1 cellular context compared by ENCODE assay signal in the genomic region with DNA sequence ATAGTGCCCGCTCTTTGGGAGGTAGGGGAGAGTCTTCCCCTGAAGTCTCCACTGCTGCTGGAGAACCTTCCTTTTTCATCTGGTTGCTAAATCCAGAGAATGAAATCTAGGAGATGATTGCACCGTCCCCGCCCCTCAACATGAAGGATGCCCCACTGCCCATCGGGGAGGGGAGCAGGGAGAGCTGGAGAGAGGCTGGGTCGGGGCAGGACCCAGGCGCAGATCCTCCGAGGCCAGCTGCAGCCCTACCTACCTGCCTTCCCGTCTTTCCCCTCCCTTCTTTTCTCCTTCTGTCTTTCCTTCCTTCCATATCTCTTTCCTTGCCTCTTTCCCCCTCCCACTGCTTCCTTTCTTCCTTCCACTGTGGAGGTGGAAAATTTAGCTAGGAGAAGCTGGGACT.
TF ChIP-seq lines count a peak whose summit lies in the region.

No MANE protein-coding gene starts in this region.

TF ChIP-seq in H1, 55 proteins besides CTCF, POLR2A, EP300 and RAD21:
- TF ChIP-seq CTBP2 (IDR thresholded peaks at IDR 0.05; ENCODE audit: borderline replicate concordance, insufficient read depth, insufficient read length, low read length) = peak; percentile 35
- no peak for TF ChIP-seq POU5F1 (IDR thresholded peaks at IDR 0.05; ENCODE audit: low read depth, low read length)
- peak; percentile 40; the same call in 1 of the 2 replicates for TF ChIP-seq SP1 (IDR thresholded peaks at IDR 0.05; ENCODE audit: low read depth, low read length)
